19 cellular contexts compared by ENCODE assay signal in the genomic region with DNA sequence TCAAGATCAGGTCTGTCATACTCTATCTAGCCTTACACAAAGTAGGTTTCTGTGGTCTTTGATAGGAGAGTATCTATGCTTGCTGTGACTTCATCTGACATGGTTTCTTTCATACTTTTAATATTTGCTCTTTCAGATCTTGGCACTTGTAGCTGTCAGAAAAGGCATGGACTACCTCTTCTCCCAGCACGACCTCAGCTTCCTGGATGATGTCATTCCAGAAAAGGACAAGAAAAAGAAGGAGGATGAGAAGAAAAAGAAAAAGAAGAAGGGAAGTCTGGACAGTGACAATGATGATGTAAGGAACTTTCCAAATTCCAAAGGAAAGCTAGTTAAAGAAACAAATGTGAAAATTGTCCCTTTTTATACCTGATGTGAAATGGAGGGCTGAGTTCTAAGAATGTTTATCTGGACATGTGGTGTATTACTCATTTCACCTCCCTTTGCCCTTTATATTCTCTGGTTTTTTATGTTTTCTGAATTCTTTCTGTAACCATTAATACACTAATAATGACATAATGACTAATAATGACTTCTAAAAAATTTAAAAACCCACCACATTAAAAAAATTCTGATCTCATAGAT.
A peak's percentile ranks its signal among the peaks of the same experiment; 100 is the strongest.
DNase-seq lines count a peak whose midpoint lies in the region; ATAC-seq, FAIRE-seq and TF ChIP-seq lines count a peak whose summit lies in the region.
"Had no signal": no experiment of that assay in that cellular context is flagged by ENCODE, and none has a peak within 500 bp of the region (broad histone marks: within the 10 kb centered on the region; RNA-seq: fewer than 3 reads in every experiment).

No MANE protein-coding gene starts in this region.

- H3K9me3 ChIP-seq in PC-3 (ENCODE audit: low read length) (no peaks in the 10 kb centered on the region), endothelial cell of umbilical vein (replicated peaks; ENCODE audit: control insufficient read depth, insufficient read depth, low read length) (no peaks in the 10 kb centered on the region), esophagus squamous epithelium (no peaks in the 10 kb centered on the region)

- H3K9ac ChIP-seq in PC-3 (ENCODE audit: low read length) (peak overlapping the region; percentile 40), endothelial cell of umbilical vein (replicated peaks; ENCODE audit: extremely low read depth, insufficient read depth, low read length) (peak overlapping the region; percentile 38)

- no peaks in the 10 kb centered on the region for H3K27me3 ChIP-seq in PC-3 (ENCODE audit: low read length)
- no peaks in the 10 kb centered on the region for H3K27me3 ChIP-seq in endothelial cell of umbilical vein (ENCODE audit: control insufficient read depth in 2 of 2, insufficient read depth in 2 of 2, low read length in 2 of 2)
- H3K27me3 ChIP-seq in esophagus squamous epithelium: no peaks in the 10 kb centered on the region
- H3K27me3 ChIP-seq: dorsolateral prefrontal cortex had no signal

- no peak overlapping the region for H3K4me3 Mint-ChIP-seq in osteocyte (ENCODE audit: unreplicated experiment)
- H3K4me3 Mint-ChIP-seq: activated CD8-positive, alpha-beta T cell treated with anti-CD3 and anti-CD28 coated beads, Interleukin-2, amount 10 ng/mL, durations not matched to agents 7 days and 5 days; activated T-helper 17 cell treated with anti-CD3 and anti-CD28 coated beads, Interleukin-2, amount 50 U/mL, for 72 hours; B cell; neural crest cell; type B pancreatic cell had no signal

- dilution Hi-C loops in endothelial cell of umbilical vein (cut with MboI; ENCODE audit: extremely low pct_ligation_motif_present, low sequenced_read_pairs): no loop called here

- H3K27ac Mint-ChIP-seq in osteocyte (ENCODE audit: unreplicated experiment): peak overlapping the region; percentile 74
- H3K27ac Mint-ChIP-seq: activated CD8-positive, alpha-beta T cell treated with anti-CD3 and anti-CD28 coated beads, Interleukin-2, amount 10 ng/mL, durations not matched to agents 7 days and 5 days; activated T-helper 17 cell treated with anti-CD3 and anti-CD28 coated beads, Interleukin-2, amount 50 U/mL, for 72 hours; B cell; type B pancreatic cell had no signal

- no peaks in the 10 kb centered on the region for H3K9me2 ChIP-seq in PC-3 (replicated peaks; ENCODE audit: low read length)

- H3K36me3 Mint-ChIP-seq in osteocyte (ENCODE audit: unreplicated experiment): peaks cover 46% of the 10 kb centered on the region

- POLR2A ChIA-PET in PC-3 (lab: Charles Lee; ENCODE audit: unreplicated experiment): interaction anchor here (0.6 kb wide), 1 partner anchor 133 kb away, joined by 14 read pairs; no protein-coding TSS in a partner anchor
- POLR2A ChIA-PET in endothelial cell of umbilical vein (lab: Charles Lee): no interaction called here

- ATAC-seq in PC-3 (peak; percentile 85), HG03108 (IDR thresholded peaks at IDR 0.05; ENCODE audit: unreplicated experiment) (no peak)
- ATAC-seq: activated CD8-positive, alpha-beta T cell treated with anti-CD3 and anti-CD28 coated beads, Interleukin-2, amount 10 ng/mL, durations not matched to agents 7 days and 5 days; activated T-helper 17 cell treated with anti-CD3 and anti-CD28 coated beads, Interleukin-2, amount 50 U/mL, for 72 hours; sciatic nerve had no signal

- no peak for TF ChIP-seq POLR2A in endothelial cell of umbilical vein (IDR thresholded peaks at IDR 0.05; ENCODE audit: low read depth, low read length)
- TF ChIP-seq POLR2A in esophagus squamous epithelium (IDR thresholded peaks at IDR 0.05): no peak

- CTCF ChIA-PET in PC-3 (lab: Charles Lee): no interaction called here
- CTCF ChIA-PET in endothelial cell of umbilical vein (lab: Charles Lee): no interaction called here

- H3K9me1 ChIP-seq in endothelial cell of umbilical vein (replicated peaks; ENCODE audit: control insufficient read depth, extremely low read depth, insufficient read depth, low read length): no peaks in the 10 kb centered on the region

- peaks cover 17% of the 10 kb centered on the region for H3K27me3 Mint-ChIP-seq in osteocyte (ENCODE audit: unreplicated experiment)
- H3K27me3 Mint-ChIP-seq: activated T-helper 17 cell treated with anti-CD3 and anti-CD28 coated beads, Interleukin-2, amount 50 U/mL, for 72 hours; B cell; type B pancreatic cell had no signal

- no peaks in the 10 kb centered on the region for H3F3A ChIP-seq in PC-3 (ENCODE audit: low read length, unreplicated experiment)

- H3K4me2 ChIP-seq in PC-3 (ENCODE audit: low read length): peak overlapping the region; percentile 54
- no peak overlapping the region for H3K4me2 ChIP-seq in endothelial cell of umbilical vein (ENCODE audit: insufficient read depth, low read length)

- no peaks in the 10 kb centered on the region for H3K79me2 ChIP-seq in PC-3 (ENCODE audit: low read length)
- H3K79me2 ChIP-seq in endothelial cell of umbilical vein (ENCODE audit: control insufficient read depth, insufficient read depth, low read length): no peaks in the 10 kb centered on the region

- no peaks in the 10 kb centered on the region for H4K20me1 ChIP-seq in PC-3 (ENCODE audit: low read length)
- H4K20me1 ChIP-seq in endothelial cell of umbilical vein (replicated peaks; ENCODE audit: control insufficient read depth, extremely low read depth, insufficient read depth, low read length): no peaks in the 10 kb centered on the region

- no peaks in the 10 kb centered on the region for H3K36me3 ChIP-seq in PC-3 (ENCODE audit: low read depth, low read length)
- H3K36me3 ChIP-seq in endothelial cell of umbilical vein (ENCODE audit: control insufficient read depth in 2 of 2, extremely low read depth in 1 of 2, insufficient read depth in 2 of 2, low read length in 2 of 2): no peaks in the 10 kb centered on the region
- no peaks in the 10 kb centered on the region for H3K36me3 ChIP-seq in esophagus squamous epithelium

- no peak for TF ChIP-seq CTCF in PC-3 (conservative IDR thresholded peaks at IDR 0.05; ENCODE audit: low read depth, low read length)
- TF ChIP-seq CTCF in endothelial cell of umbilical vein (IDR thresholded peaks at IDR 0.05; ENCODE audit: extremely low read depth in 1 of 2, insufficient read depth in 1 of 2, low read depth in 1 of 2, low read length in 2 of 2): no peak
- no peak for TF ChIP-seq CTCF in osteocyte (IDR thresholded peaks at IDR 0.05)
- TF ChIP-seq CTCF in esophagus squamous epithelium (IDR thresholded peaks at IDR 0.05): no peak

- no peaks in the 10 kb centered on the region for H3K9me3 Mint-ChIP-seq in osteocyte (ENCODE audit: unreplicated experiment)
- H3K9me3 Mint-ChIP-seq: activated T-helper 17 cell treated with anti-CD3 and anti-CD28 coated beads, Interleukin-2, amount 50 U/mL, for 72 hours; neural crest cell; type B pancreatic cell had no signal

- peaks cover 37% of the 10 kb centered on the region for H3K4me1 ChIP-seq in PC-3 (ENCODE audit: insufficient read depth, low read length)
- peaks cover 11% of the 10 kb centered on the region for H3K4me1 ChIP-seq in endothelial cell of umbilical vein (ENCODE audit: control insufficient read depth, extremely low read depth, insufficient read depth, low read length)
- H3K4me1 ChIP-seq in esophagus squamous epithelium: no peaks in the 10 kb centered on the region

- intact Hi-C loops in PC-3 (cut with micrococcal nuclease): loop anchor here (1.0 to 2.0 kb wide), 2 partner anchors 48 to 151 kb away; no protein-coding TSS in a partner anchor
- intact Hi-C loops in endothelial cell of umbilical vein (cut with micrococcal nuclease): no loop called here
- intact Hi-C loops in esophagus squamous epithelium (cut with DNase I): no loop called here

- no TSS peak for BruUV-seq in PC-3 (replicated peaks; lab: Mats Ljungman, UMichigan)
- BruUV-seq in endothelial cell of umbilical vein (replicated peaks; lab: Mats Ljungman, UMichigan): no TSS peak

- H3K4me3 ChIP-seq in PC-3 (ENCODE audit: low read length) (no peak overlapping the region), endothelial cell of umbilical vein (replicated peaks in 1 of 3; ENCODE audit: insufficient read depth in 1 of 3, low read depth in 1 of 3, low read length in 3 of 3) (no peak overlapping the region), esophagus squamous epithelium (no peak overlapping the region)
- H3K4me3 ChIP-seq: dorsolateral prefrontal cortex had no signal

- peak; percentile 81 for DNase-seq in EL
- DNase-seq in PC-3: peak; percentile 85
- peak; percentile 41 for DNase-seq in endothelial cell of umbilical vein (ENCODE audit: low read depth, low spot score)
- DNase-seq in osteocyte (ENCODE audit: extremely low spot score, unreplicated experiment): no peak
- no peak for DNase-seq in NOMO-1 treated with dmso at 0.1 percent for 144 hours (lab: John Stamatoyannopoulos, UW; ENCODE audit: unreplicated experiment)
- no peak for DNase-seq in mesenteric fat pad (ENCODE audit: low spot score)
- DNase-seq in esophagus squamous epithelium (lab: John Stamatoyannopoulos, UW): no peak
- DNase-seq: activated CD8-positive, alpha-beta T cell treated with anti-CD3 and anti-CD28 coated beads, Interleukin-2, amount 10 ng/mL, durations not matched to agents 7 days and 5 days; aorta; dorsolateral prefrontal cortex; Kasumi-1; NCI-H146 had no signal

- FAIRE-seq in endothelial cell of umbilical vein (lab: Jason Lieb, UNC): peak; percentile 24
- FAIRE-seq: H1 had no signal

- peak overlapping the region; percentile 93 for H3K27ac ChIP-seq in PC-3 (ENCODE audit: low read length)
- peak overlapping the region; percentile 19 for H3K27ac ChIP-seq in endothelial cell of umbilical vein (ENCODE audit: insufficient read depth, low read depth, low read length)
- no peak overlapping the region for H3K27ac ChIP-seq in esophagus squamous epithelium
- H3K27ac ChIP-seq: dorsolateral prefrontal cortex had no signal

- H2AFZ ChIP-seq in PC-3 (ENCODE audit: low read length) (peak overlapping the region; percentile 57), endothelial cell of umbilical vein (ENCODE audit: low read depth, low read length) (no peak overlapping the region)

- 0% methylated on average over 1 of the region's 1 CpG for WGBS in esophagus squamous epithelium, 2 donors

- H3K4me1 Mint-ChIP-seq in osteocyte (ENCODE audit: unreplicated experiment): peaks cover 17% of the 10 kb centered on the region
- H3K4me1 Mint-ChIP-seq: activated T-helper 17 cell treated with anti-CD3 and anti-CD28 coated beads, Interleukin-2, amount 50 U/mL, for 72 hours; B cell; neural crest cell had no signal

TF ChIP-seq in endothelial cell of umbilical vein, 7 proteins besides CTCF, POLR2A, EP300 and RAD21 (continues in another document):
- TF ChIP-seq FOS (IDR thresholded peaks at IDR 0.05; ENCODE audit: borderline replicate concordance, insufficient read depth, low read length): no peak
- TF ChIP-seq EZH2 (IDR thresholded peaks at IDR 0.05; ENCODE audit: borderline replicate concordance, low read depth, low read length, severe bottlenecking): no peak
- TF ChIP-seq GATA2 (IDR thresholded peaks at IDR 0.05; ENCODE audit: insufficient read depth, insufficient read length, low read depth, low read length): no peak
- TF ChIP-seq MYC (IDR thresholded peaks at IDR 0.05; ENCODE audit: low read depth, low read length): no peak
- TF ChIP-seq MAX (IDR thresholded peaks at IDR 0.05; ENCODE audit: insufficient read depth, insufficient read length): no peak
- no peak for TF ChIP-seq POLR2AphosphoS5 (IDR thresholded peaks at IDR 0.05; ENCODE audit: insufficient read depth, low read depth, low read length)

Comparison
In these comparisons a context has a peak if more than half of its experiments do, and no peak if none do; other contexts are left out.
1. DNase-seq: peak in EL (single experiment), PC-3 (single experiment) and endothelial cell of umbilical vein (single experiment); none in osteocyte (single experiment), NOMO-1 treated with dmso at 0.1 percent for 144 hours (single experiment), mesenteric fat pad (single experiment) and esophagus squamous epithelium (single experiment).
2. H3K27ac ChIP-seq: peak in PC-3 (single experiment) and endothelial cell of umbilical vein (single experiment); none in esophagus squamous epithelium (0 of 4).